ENCODE assay signal across 25 cellular contexts in the genomic region with DNA sequence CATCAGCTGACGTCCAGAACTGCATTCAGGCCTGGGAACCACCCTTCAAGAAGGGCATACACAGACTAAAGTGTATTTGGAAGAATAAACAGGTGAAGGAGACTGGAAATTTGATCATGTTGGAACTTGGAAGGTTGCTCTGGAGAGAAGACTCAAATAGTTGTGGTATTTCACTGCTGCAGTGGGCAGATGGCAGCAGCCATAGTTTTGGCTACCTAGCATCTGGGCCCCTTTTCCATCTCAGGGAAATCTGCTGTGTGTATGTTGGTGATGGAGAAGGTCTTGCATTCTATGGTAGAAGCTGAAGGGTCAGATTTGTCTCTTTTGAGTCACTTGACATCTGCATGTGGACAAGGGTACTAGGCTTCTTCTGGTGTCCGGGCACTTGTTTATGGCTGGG.
"Had no signal": no experiment of that assay in that cellular context is flagged by ENCODE, and none has a peak within 500 bp of the region (broad histone marks: within the 10 kb centered on the region; RNA-seq: fewer than 3 reads in every experiment).

No MANE protein-coding gene starts in this region.

- H3K4me3 ChIP-seq: body of pancreas, cardiac muscle cell, colonic mucosa, esophagus squamous epithelium had no signal

- DNase-seq: activated CD4-positive, alpha-beta memory T cell treated with anti-CD3 and anti-CD28 coated beads for 36 hours; activated CD4-positive, alpha-beta T cell treated with anti-CD3 and anti-CD28 coated beads for 36 hours; activated CD4-positive, alpha-beta T cell treated with anti-CD3 and anti-CD28 coated beads, Interleukin-2, amount 10 ng/mL, durations not matched to agents 24 days and 14 days; activated CD4-positive, CD25-positive, alpha-beta regulatory T cell; activated CD4-positive, CD25-positive, alpha-beta regulatory T cell treated with anti-CD3 and anti-CD28 coated beads, Interleukin-2, amount 50 U/mL, for 72 hours; activated CD8-positive, alpha-beta memory T cell treated with anti-CD3 and anti-CD28 coated beads, Interleukin-2, amount 10 ng/mL, durations not matched to agents 7 days and 5 days; activated CD8-positive, alpha-beta memory T cell treated with anti-CD3 and anti-CD28 coated beads, Interleukin-2, amount 50 U/mL, for 4 hours; activated CD8-positive, alpha-beta T cell treated with anti-CD3 and anti-CD28 coated beads, Interleukin-2, amount 10 ng/mL, durations not matched to agents 7 days and 5 days; activated gamma-delta T cell treated with Interleukin-2 at 50 U/mL for 16 hours; activated naive CD4-positive, alpha-beta T cell treated with anti-CD3 and anti-CD28 coated beads, Interleukin-2, amount 50 U/mL, for 16 hours; activated naive CD4-positive, alpha-beta T cell treated with Interleukin-2 at 50 U/mL for 16 hours; activated T-cell treated with anti-CD3 and anti-CD28 coated beads, Interleukin-2, amount 50 U/mL, for 1 hour; activated T-cell treated with anti-CD3 and anti-CD28 coated beads, Interleukin-2, amount 50 U/mL, for 48 hours; amniotic stem cell; anterior cingulate cortex; body of pancreas; central memory CD4-positive, alpha-beta T cell; cerebellar nuclear complex; colonic mucosa; effector CD8-positive, alpha-beta T cell; esophagus squamous epithelium; foreskin melanocyte; T-helper 2 cell had no signal

- H3K36me3 ChIP-seq: cardiac muscle cell, colonic mucosa had no signal

- H3K27me3 ChIP-seq: body of pancreas, cardiac muscle cell, colonic mucosa, esophagus squamous epithelium had no signal

- H3K27ac ChIP-seq: body of pancreas, cardiac muscle cell, colonic mucosa, epithelial cell of prostate, esophagus squamous epithelium had no signal

- H3K4me1 ChIP-seq: body of pancreas, colonic mucosa had no signal

- ATAC-seq: activated CD4-positive, alpha-beta T cell treated with anti-CD3 and anti-CD28 coated beads for 36 hours; activated CD8-positive, alpha-beta memory T cell treated with anti-CD3 and anti-CD28 coated beads, Interleukin-2, amount 10 ng/mL, durations not matched to agents 7 days and 5 days; activated CD8-positive, alpha-beta T cell treated with anti-CD3 and anti-CD28 coated beads, Interleukin-2, amount 10 ng/mL, durations not matched to agents 7 days and 5 days; body of pancreas had no signal

- H3K9me3 ChIP-seq: body of pancreas, colonic mucosa, esophagus squamous epithelium had no signal
